Comparison of ENCODE assay signal across 8 cellular contexts in the genomic region with DNA sequence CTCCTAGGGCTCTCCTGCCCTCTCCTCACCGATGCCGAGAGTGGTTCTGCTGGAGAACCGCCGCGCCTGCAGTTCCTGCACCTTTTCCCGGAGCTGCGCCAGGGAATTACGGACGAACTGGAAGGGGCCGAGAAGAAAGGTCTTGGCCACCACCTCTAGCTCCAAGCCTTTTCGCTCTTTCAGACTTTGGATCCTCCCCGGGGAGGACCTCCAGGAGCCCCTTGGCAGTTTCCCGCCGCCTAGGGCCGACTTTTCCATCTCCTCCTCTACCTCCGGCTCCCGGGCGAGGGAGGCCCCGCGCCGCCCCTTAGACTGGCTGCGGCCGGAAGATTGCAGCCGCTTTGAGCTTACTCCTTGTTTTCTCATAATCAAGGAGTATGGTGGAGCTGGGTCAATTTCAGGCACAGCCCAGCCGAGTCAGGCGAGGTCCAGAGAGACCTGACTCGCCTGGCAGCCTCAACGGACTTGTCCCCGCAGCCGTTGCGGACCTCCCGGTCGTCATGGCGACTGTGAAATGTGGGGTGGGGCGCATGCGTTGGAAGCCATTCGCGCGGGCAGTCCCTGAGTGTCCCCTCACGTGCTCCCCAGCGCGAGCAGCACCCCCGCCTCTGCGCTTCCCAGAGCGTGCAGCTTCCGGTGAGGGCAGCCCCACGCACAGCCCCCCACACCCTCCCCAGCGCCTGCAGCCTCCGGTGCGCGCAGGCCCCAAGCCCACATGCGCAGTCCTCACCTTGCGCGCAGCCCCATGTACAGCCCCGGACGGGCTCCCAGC. TPM values are rescaled to one million over a fixed set of nuclear protein-coding genes. Genes with fewer than 3 reads are reported as not detected.
DNase-seq lines count a peak whose midpoint lies in the region; ATAC-seq and TF ChIP-seq lines count a peak whose summit lies in the region.

A gene (minus strand): TSS at position 466 of the 772 bp plus-strand sequence. CDS start 100 bp downstream, at position 366.

- no peaks in the 10 kb centered on the region for H3K79me2 ChIP-seq in KMS-11 (ENCODE audit: insufficient read depth, low read depth)

- no peaks in the 10 kb centered on the region for H3K4me1 ChIP-seq in BE2C
- peaks cover 43% of the 10 kb centered on the region for H3K4me1 ChIP-seq in KMS-11 (ENCODE audit: low read depth, poor library complexity, severe bottlenecking)
- no peaks in the 10 kb centered on the region for H3K4me1 ChIP-seq in breast epithelium
- H3K4me1 ChIP-seq in iPS-18a (ENCODE audit: control insufficient read depth, low read depth, low read length) = no peaks in the 10 kb centered on the region

- H3K27ac ChIP-seq in KMS-11 = peak within 1 kb of the TSS; percentile 65
- peak within 1 kb of the TSS; percentile 57 to 66 for H3K27ac ChIP-seq in breast epithelium
- H3K27ac ChIP-seq in iPS-18a (ENCODE audit: low read length) = peak within 1 kb of the TSS; percentile 22

- no peaks in the 10 kb centered on the region for H3K27me3 ChIP-seq in BE2C
- H3K27me3 ChIP-seq in KMS-11 (ENCODE audit: insufficient read depth, low read depth) = no peaks in the 10 kb centered on the region
- no peaks in the 10 kb centered on the region for H3K27me3 ChIP-seq in breast epithelium
- peaks cover 25% of the 10 kb centered on the region for H3K27me3 ChIP-seq in iPS-18a (ENCODE audit: control insufficient read depth, insufficient read depth, low read length)

- H4K20me1 ChIP-seq in KMS-11 (ENCODE audit: insufficient read depth) = no peaks in the 10 kb centered on the region; the same call in 1 of the 2 replicates

- H3K9me3 ChIP-seq in BE2C (no peaks in the 10 kb centered on the region), breast epithelium (no peaks in the 10 kb centered on the region), iPS-18a (ENCODE audit: control insufficient read depth, low read depth, low read length) (no peaks in the 10 kb centered on the region)

- H3K9ac ChIP-seq in KMS-11 (peak within 1 kb of the TSS; percentile 85), iPS-18a (ENCODE audit: low read length) (peak within 1 kb of the TSS; percentile 80)

- TF ChIP-seq CTCF in BE2C (IDR thresholded peaks at IDR 0.05; ENCODE audit: low read depth, low read length) (no peak), KMS-11 (conservative IDR thresholded peaks at IDR 0.05; ENCODE audit: low read depth, low read length) (no peak), breast epithelium (IDR thresholded peaks at IDR 0.05) (no peak)

- intact Hi-C loops in breast epithelium (cut with DNase I; ENCODE audit: low total_unique reads) = no loop called here
- intact Hi-C loops in sciatic nerve (cut with DNase I) = no loop called here

- peak within 1 kb of the TSS; percentile 95 for H3K4me3 ChIP-seq in BE2C (ENCODE audit: low read depth, low read length)
- H3K4me3 ChIP-seq in KMS-11 (IDR thresholded peaks at IDR 0.05; ENCODE audit: insufficient read depth, low read depth, low read length) = no peak within 1 kb of the TSS
- H3K4me3 ChIP-seq in breast epithelium = peak within 1 kb of the TSS; percentile 45 to 81 (median 67)
- H3K4me3 ChIP-seq in iPS-18a (ENCODE audit: low read length) = peak within 1 kb of the TSS; percentile 89

- TF ChIP-seq POLR2A in breast epithelium (IDR thresholded peaks at IDR 0.05) = no peak

- H3K4me2 ChIP-seq in KMS-11 = peak within 1 kb of the TSS; percentile 82

- ATAC-seq in GM19463 (IDR thresholded peaks at IDR 0.05; ENCODE audit: unreplicated experiment) (peak; percentile 73), sciatic nerve (peak; percentile 99), GM18520 (IDR thresholded peaks at IDR 0.05; ENCODE audit: unreplicated experiment) (no peak)

- H3K36me3 ChIP-seq in BE2C (no peaks in the 10 kb centered on the region), KMS-11 (ENCODE audit: insufficient read depth) (no peaks in the 10 kb centered on the region; the same call in 1 of the 2 replicates), breast epithelium (no peaks in the 10 kb centered on the region), iPS-18a (ENCODE audit: control insufficient read depth, low read depth, low read length) (no peaks in the 10 kb centered on the region)

- DNase-seq in BE2C (peak; percentile 88), T1000 (lab: John Stamatoyannopoulos, UW) (peak; percentile 81), breast epithelium (ENCODE audit: low spot score in 2 of 2) (peak in 1 of 2 donors; percentile 62), sciatic nerve (ENCODE audit: low spot score) (peak; percentile 84)

- H2AFZ ChIP-seq in KMS-11 (ENCODE audit: low read depth) = peak within 1 kb of the TSS; percentile 100

RNA-seq across cellular contexts. Expression of the gene that starts here (rescaled TPM):
- polyA plus RNA-seq in BE2C (2012; ENCODE audit: insufficient read depth, insufficient read length, low read depth) = 9.1 TPM
- total RNA-seq in breast epithelium (10 to 100 TPM in 1 of 3 donors, 1 to 10 TPM in 2; 8.2 to 22.4 (median 8.8) TPM), sciatic nerve (28.3 TPM)
